20 cellular contexts compared by ENCODE assay signal in genomic region chr13:59342396-59342795, GRCh38.
"Had no signal": no experiment of that assay in that cellular context is flagged by ENCODE, and none has a peak within 500 bp of the region (broad histone marks: within the 10 kb centered on the region; RNA-seq: fewer than 3 reads in every experiment).

No MANE protein-coding gene starts in this region.

- ATAC-seq: left lobe of liver, natural killer cell had no signal

- H3K27me3 ChIP-seq: breast epithelium had no signal

- FAIRE-seq: astrocyte, keratinocyte had no signal

- H3K4me1 ChIP-seq: breast epithelium had no signal

- H3K9me3 ChIP-seq: breast epithelium, thoracic aorta had no signal

- H3K4me3 ChIP-seq: breast epithelium, coronary artery, thoracic aorta had no signal

- H3K27ac ChIP-seq: breast epithelium, coronary artery, epithelial cell of prostate, thoracic aorta had no signal

- DNase-seq: activated CD4-positive, alpha-beta T cell treated with anti-CD3 and anti-CD28 coated beads for 4 hours; activated CD4-positive, alpha-beta T cell treated with anti-CD3 and anti-CD28 coated beads, Interleukin-2, amount 50 U/mL, for 48 hours; activated CD4-positive, CD25-positive, alpha-beta regulatory T cell; activated naive CD4-positive, alpha-beta T cell treated with Interleukin-2 at 50 U/mL for 16 hours; activated naive CD8-positive, alpha-beta T cell treated with anti-CD3 and anti-CD28 coated beads for 36 hours; activated T-cell treated with anti-CD3 and anti-CD28 coated beads, Interleukin-2, amount 50 U/mL, for 48 hours; endodermal cell; midbrain; natural killer cell; posterior cingulate gyrus; stimulated activated CD4-positive, alpha-beta T cell treated with anti-CD3 and anti-CD28 coated beads, Interleukin-4, amount 100 ng/mL, for 1 hour; stimulated activated naive CD4-positive, alpha-beta T cell treated with Interleukin-2 at 50 U/mL for 16 hours; T1000 had no signal

- H3K36me3 ChIP-seq: breast epithelium, thoracic aorta had no signal
